Comparison of ENCODE assay signal across 9 cellular contexts in the genomic region with DNA sequence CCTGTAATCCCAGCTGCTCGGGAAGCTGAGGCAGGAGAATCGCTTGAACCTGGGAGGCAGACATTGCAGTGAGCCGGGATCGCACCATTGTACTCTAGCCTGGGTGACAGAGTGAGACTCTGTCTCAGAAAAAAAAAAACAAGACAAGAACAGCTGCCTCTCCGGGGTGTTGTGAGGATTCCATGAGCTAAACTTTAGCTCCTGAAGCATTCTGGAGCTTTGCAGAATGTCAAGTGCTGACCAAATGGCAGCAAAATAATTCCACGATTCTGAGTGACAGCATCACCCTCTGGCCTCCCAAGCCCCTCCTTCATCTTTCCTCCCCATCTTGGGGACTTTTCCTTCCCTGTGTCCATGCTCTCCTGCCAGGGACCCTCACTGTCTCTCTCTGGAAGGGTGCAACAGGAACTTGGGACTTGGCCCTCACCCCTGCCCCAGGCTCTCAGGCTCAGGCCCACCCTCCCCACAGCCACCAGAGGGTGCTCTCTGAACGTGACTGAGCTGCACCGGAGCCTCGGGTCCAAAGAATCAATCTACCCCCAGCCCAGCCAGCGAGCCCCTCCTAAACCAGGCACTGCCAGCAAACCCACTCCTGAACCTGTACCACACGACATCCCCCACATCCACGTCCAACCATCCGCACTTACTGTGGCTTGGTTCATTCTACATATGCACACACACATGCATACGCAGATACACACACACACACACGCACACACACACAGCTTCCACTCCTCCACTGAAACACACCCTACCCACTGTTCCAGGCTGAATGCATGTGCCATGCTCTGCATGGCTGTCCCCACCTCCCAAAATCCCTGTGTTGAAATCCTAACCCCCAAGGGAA. TPM values are rescaled to one million over a fixed set of nuclear protein-coding genes. Genes with fewer than 3 reads are reported as not detected.
DNase-seq lines count a peak whose midpoint lies in the region; ATAC-seq and TF ChIP-seq lines count a peak whose summit lies in the region.
"Had no signal": no experiment of that assay in that cellular context is flagged by ENCODE, and none has a peak within 500 bp of the region (broad histone marks: within the 10 kb centered on the region; RNA-seq: fewer than 3 reads in every experiment).

No MANE protein-coding gene starts in this region.

- H3K9me3 Mint-ChIP-seq in activated naive CD8-positive, alpha-beta T cell (ENCODE audit: low read depth) = no peaks in the 10 kb centered on the region

- TF ChIP-seq RAD21 in SK-N-SH (IDR thresholded peaks at IDR 0.05; ENCODE audit: low read length) = peak; percentile 74

- peaks cover 8% of the 10 kb centered on the region; the same call in 1 of the 2 replicates for H3K79me2 ChIP-seq in SK-N-SH (ENCODE audit: insufficient read depth)

- no peak for TF ChIP-seq EP300 in SK-N-SH (IDR thresholded peaks at IDR 0.05; ENCODE audit: borderline replicate concordance in 1 of 2, low read depth in 1 of 2, low read length in 1 of 2)

- no peaks in the 10 kb centered on the region for H3K27me3 ChIP-seq in SK-N-SH (ENCODE audit: insufficient read depth)
- H3K27me3 ChIP-seq: neutrophil had no signal

- H3K4me3 Mint-ChIP-seq in activated naive CD8-positive, alpha-beta T cell = peak overlapping the region; percentile 56

- H3K9ac ChIP-seq in SK-N-SH = no peak overlapping the region

- H3K27me3 Mint-ChIP-seq in activated naive CD8-positive, alpha-beta T cell = no peaks in the 10 kb centered on the region

- DNase-seq in activated gamma-delta T cell treated with Interleukin-2 at 50 U/mL for 16 hours = peak; percentile 68
- DNase-seq in activated gamma-delta T cell (lab: John Stamatoyannopoulos, UW) = no peak
- peak; percentile 77 for DNase-seq in SK-N-SH
- DNase-seq in iPS-NIHi7 (ENCODE audit: extremely low spot score) = peak; percentile 80
- DNase-seq in stimulated activated CD4-positive, alpha-beta T cell treated with anti-CD3 and anti-CD28 coated beads, Interleukin-4, amount 100 ng/mL, for 4 hours = peak; percentile 60 to 62

- POLR2A ChIA-PET in SK-N-SH (lab: Yijun Ruan, JAX) = no interaction called here

- no peak overlapping the region for H2AFZ ChIP-seq in SK-N-SH (ENCODE audit: low read depth)

- H3K27ac Mint-ChIP-seq in activated naive CD8-positive, alpha-beta T cell = peak overlapping the region; percentile 82

- no peak for ATAC-seq in GM21825 (IDR thresholded peaks at IDR 0.05; ENCODE audit: unreplicated experiment)
- no peak for ATAC-seq in HG03159 (IDR thresholded peaks at IDR 0.05; ENCODE audit: unreplicated experiment)

- H3K4me3 ChIP-seq in SK-N-SH (ENCODE audit: low read depth in 2 of 2, low read length in 1 of 2) = no peak overlapping the region

- H3K36me3 Mint-ChIP-seq in activated naive CD8-positive, alpha-beta T cell = no peaks in the 10 kb centered on the region

- H3K36me3 ChIP-seq in SK-N-SH (replicated peaks in 1 of 2; ENCODE audit: control insufficient read depth in 1 of 2, insufficient read depth in 2 of 2, low read length in 1 of 2) = no peaks in the 10 kb centered on the region
- H3K36me3 ChIP-seq: neutrophil had no signal

- no peak overlapping the region for H3K4me2 ChIP-seq in SK-N-SH

- peak; percentile 57 for TF ChIP-seq CTCF in SK-N-SH (IDR thresholded peaks at IDR 0.05)

- no peaks in the 10 kb centered on the region for H3K9me3 ChIP-seq in SK-N-SH
- H3K9me3 ChIP-seq: neutrophil had no signal

- peaks cover 0 to 19% of the 10 kb centered on the region in 2 experiments; a peak in 1 of 4 replicates for H3K4me1 ChIP-seq in SK-N-SH (ENCODE audit: control insufficient read depth in 1 of 2, insufficient read depth in 2 of 2, low read depth in 1 of 2, low read length in 1 of 2)

- CTCF ChIA-PET in SK-N-SH (lab: Yijun Ruan, JAX) = interaction anchor here (0.7 to 5.7 kb wide), 22 partner anchors 9 to 116 kb away, joined by 3 to 42 read pairs (median 6); a partner anchor contains a TSS

- peaks cover 21% of the 10 kb centered on the region for H4K20me1 ChIP-seq in SK-N-SH (ENCODE audit: insufficient read depth)

- no peaks in the 10 kb centered on the region for H3F3A ChIP-seq in SK-N-SH (replicated peaks; ENCODE audit: insufficient read depth)

- H3K9me2 ChIP-seq in SK-N-SH = no peaks in the 10 kb centered on the region

- H3K27ac ChIP-seq in SK-N-SH (ENCODE audit: low read depth in 2 of 2, low read length in 1 of 2) = no peak overlapping the region
- H3K27ac ChIP-seq: neutrophil had no signal

- 79% methylated on average over 9 of the region's 15 CpGs for WGBS in SK-N-SH (ENCODE audit: low lambda C conversion rate)

- peaks cover 21% of the 10 kb centered on the region for H3K4me1 Mint-ChIP-seq in activated naive CD8-positive, alpha-beta T cell (ENCODE audit: low read depth)

TF ChIP-seq in SK-N-SH, 30 proteins besides CTCF, POLR2A, EP300 and RAD21:
- TF ChIP-seq GATA2 (CRISPR knock-in tag; IDR thresholded peaks at IDR 0.05) (no peak), MEF2A (IDR thresholded peaks at IDR 0.05; ENCODE audit: borderline replicate concordance, low read depth) (no peak), SMC3 (IDR thresholded peaks at IDR 0.05; ENCODE audit: low read depth, low read length) (peak; percentile 69)

RNA-seq across cellular contexts. Expression of a gene that starts 45.7 kb away (rescaled TPM):
- 225 and 289 TPM in 2 replicates for polyA plus RNA-seq in SK-N-SH (2012; rRNA removed)
- 134 and 197 TPM in 2 replicates for polyA plus RNA-seq in SK-N-SH (2012; cell fraction: cytosol; rRNA removed)
- 168 and 199 TPM in 2 replicates for polyA plus RNA-seq in SK-N-SH (2012; cell fraction: nucleus; rRNA removed)
